Comparison of ENCODE assay signal across 11 cellular contexts in the genomic region with DNA sequence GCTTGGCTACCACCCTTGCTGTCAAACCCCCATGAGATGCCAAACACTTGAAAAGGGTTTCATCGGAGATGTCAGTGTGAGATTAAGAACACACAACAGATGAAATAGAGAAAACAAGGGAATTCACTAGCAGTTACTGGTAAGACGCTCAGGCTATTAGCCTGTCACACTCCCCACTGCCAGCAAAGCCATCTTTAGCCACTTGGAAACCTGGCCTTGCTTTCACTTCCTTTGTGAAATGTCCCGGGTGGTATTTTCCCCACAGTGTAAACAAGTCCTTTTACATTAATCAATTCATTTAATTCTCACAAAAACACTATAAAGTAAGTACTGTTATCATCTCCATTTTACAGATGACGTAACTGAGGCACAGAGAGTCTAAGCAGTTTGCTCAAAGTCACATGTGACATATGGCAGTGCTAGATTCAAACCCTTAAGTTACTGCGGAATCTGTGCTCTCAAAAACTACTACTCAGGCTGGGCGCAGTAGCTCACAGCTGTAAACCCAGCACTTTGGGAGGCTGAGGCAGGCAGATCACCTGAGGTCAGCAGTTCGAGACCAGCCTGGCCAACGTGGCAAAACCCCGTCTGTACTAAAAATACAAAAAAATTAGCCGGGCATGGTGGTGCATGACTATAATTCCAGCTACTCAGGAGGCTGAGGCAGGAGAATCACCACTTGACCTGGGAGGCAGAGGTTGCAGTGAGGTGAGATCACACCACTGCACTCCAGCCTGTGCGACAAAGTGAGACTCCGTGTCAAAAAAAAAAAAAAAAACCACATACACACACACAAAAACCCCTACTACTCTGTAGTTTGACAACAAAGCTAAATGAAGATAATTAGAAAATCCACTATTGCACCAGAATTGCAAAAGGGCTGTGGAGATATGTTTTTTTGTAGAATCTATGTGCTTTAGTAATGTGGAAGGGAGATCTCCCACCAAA. TPM values are rescaled to one million over a fixed set of nuclear protein-coding genes. Genes with fewer than 3 reads are reported as not detected.
DNase-seq lines count a peak whose midpoint lies in the region; ATAC-seq and TF ChIP-seq lines count a peak whose summit lies in the region.
"Had no signal": no experiment of that assay in that cellular context is flagged by ENCODE, and none has a peak within 500 bp of the region (broad histone marks: within the 10 kb centered on the region; RNA-seq: fewer than 3 reads in every experiment).

No MANE protein-coding gene starts in this region.

- H3K4me1 ChIP-seq in mesenchymal stem cell (ENCODE audit: control insufficient read depth, insufficient read depth, low read depth, low read length) (peaks cover 12% of the 10 kb centered on the region), upper lobe of left lung (peaks cover 15 to 31% (median 20%) of the 10 kb centered on the region in 4 donors), gastrocnemius medialis (no peaks in the 10 kb centered on the region)

- 91% methylated on average over 10 of the region's 12 CpGs for WGBS in mesenchymal stem cell
- WGBS in upper lobe of left lung, 2 donors = 72 to 81% methylated on average over 12 of the region's 12 CpGs

- no peak overlapping the region for H3K4ac ChIP-seq in mesenchymal stem cell (ENCODE audit: low read depth in 1 of 2, low read length in 2 of 2)

- H4K91ac ChIP-seq in mesenchymal stem cell (ENCODE audit: low read length) = no peak overlapping the region

- H3K27ac Mint-ChIP-seq in T-cell = peak overlapping the region; percentile 90 to 95

- H2AK5ac ChIP-seq in mesenchymal stem cell (ENCODE audit: low read length, severe bottlenecking) = peak overlapping the region; percentile 80

- H3K27me3 Mint-ChIP-seq in T-cell = no peaks in the 10 kb centered on the region

- in situ Hi-C loops in gastrocnemius medialis (cut with MboI; ENCODE audit: low sequenced_read_pairs in 4 of 4) = loop anchor here in 1 of 4 donors (10.0 kb wide), 1 partner anchor 176 kb away; no protein-coding TSS in a partner anchor

- intact Hi-C loops in gastrocnemius medialis (cut with DNase I; ENCODE audit: low total_unique reads) = no loop called here

- POLR2A ChIA-PET in GM10248 (lab: Yijun Ruan, JAX) (no interaction called here), T-cell (lab: Charles Lee) (no interaction called here)

- no peak overlapping the region for H2BK15ac ChIP-seq in mesenchymal stem cell (ENCODE audit: low read depth, poor library complexity, severe bottlenecking)

- no peak overlapping the region for H3K18ac ChIP-seq in mesenchymal stem cell (ENCODE audit: low read depth in 1 of 2, low read length in 2 of 2)

- H3K9me3 ChIP-seq in mesenchymal stem cell (ENCODE audit: control insufficient read depth, low read length) = no peaks in the 10 kb centered on the region
- H3K9me3 ChIP-seq in upper lobe of left lung = no peaks in the 10 kb centered on the region
- H3K9me3 ChIP-seq in gastrocnemius medialis = no peaks in the 10 kb centered on the region
- H3K9me3 ChIP-seq: sigmoid colon, tibial nerve had no signal

- H3K4me3 ChIP-seq in mesenchymal stem cell (ENCODE audit: insufficient read depth in 1 of 2, low read depth in 1 of 2, low read length in 2 of 2) (no peak overlapping the region), upper lobe of left lung (no peak overlapping the region), gastrocnemius medialis (no peak overlapping the region)
- H3K4me3 ChIP-seq: sigmoid colon, tibial nerve had no signal

- CTCF ChIA-PET in GM10248 (lab: Yijun Ruan, JAX) = interaction anchor here (1.0 to 3.0 kb wide), 4 partner anchors 17 to 165 kb away, joined by 3 to 16 read pairs (median 7); no protein-coding TSS in a partner anchor
- CTCF ChIA-PET in T-cell (lab: Charles Lee) = interaction anchor here (0.6 to 1.2 kb wide), 5 partner anchors 8 to 92 kb away, joined by 3 to 7 read pairs (median 4); no protein-coding TSS in a partner anchor

- ATAC-seq in GM19467 (IDR thresholded peaks at IDR 0.05; ENCODE audit: unreplicated experiment) (peak; percentile 51), T-cell (replicated peaks in 1 of 4) (peak in 1 of 4 experiments; percentile 21), upper lobe of left lung (ENCODE audit: low FRiP score in 2 of 2) (no peak), gastrocnemius medialis (no peak)

- H2BK5ac ChIP-seq in mesenchymal stem cell (ENCODE audit: low read depth, low read length, poor library complexity, severe bottlenecking) = no peak overlapping the region

- no peaks in the 10 kb centered on the region for H3K36me3 Mint-ChIP-seq in T-cell

- DNase-seq in GM10248 (ENCODE audit: extremely low spot score) = peak; percentile 43
- DNase-seq in T-cell = peak in 3 of 34 experiments; percentile 6 to 13 (median 7)
- DNase-seq in mesenchymal stem cell = no peak
- no peak for DNase-seq in upper lobe of left lung
- DNase-seq in kidney tubule cell (ENCODE audit: low spot score) = no peak
- no peak for DNase-seq in gastrocnemius medialis
- no peak for DNase-seq in NCI-H446 treated with DMSO at 0.1 percent for 48 hours (lab: John Stamatoyannopoulos, UW)
- DNase-seq: activated gamma-delta T cell, sigmoid colon had no signal

- no peak for TF ChIP-seq POLR2A in upper lobe of left lung (IDR thresholded peaks at IDR 0.05)
- TF ChIP-seq POLR2A in gastrocnemius medialis (IDR thresholded peaks at IDR 0.05) = no peak

- no peak overlapping the region for H3K27ac ChIP-seq in mesenchymal stem cell (ENCODE audit: low read length, poor library complexity, severe bottlenecking)
- H3K27ac ChIP-seq in upper lobe of left lung = no peak overlapping the region
- H3K27ac ChIP-seq in gastrocnemius medialis = no peak overlapping the region
- H3K27ac ChIP-seq: sigmoid colon, tibial nerve had no signal

- no peak overlapping the region for H2AFZ ChIP-seq in mesenchymal stem cell (ENCODE audit: low read depth, low read length)

- H3K23ac ChIP-seq in mesenchymal stem cell (ENCODE audit: low read length in 2 of 2) = no peak overlapping the region

- TF ChIP-seq CTCF in GM10248 (IDR thresholded peaks at IDR 0.05; ENCODE audit: control extremely low read depth, extremely low read depth, low read depth, missing control alignments) (no peak), upper lobe of left lung (IDR thresholded peaks at IDR 0.05) (no peak), gastrocnemius medialis (IDR thresholded peaks at IDR 0.05 in 4 of 5, conservative IDR thresholded peaks at IDR 0.05 in 1 of 5) (no peak)

- no peak overlapping the region for H3K9ac ChIP-seq in mesenchymal stem cell (ENCODE audit: low read length)

- TF ChIP-seq EP300 in upper lobe of left lung (IDR thresholded peaks at IDR 0.05) = no peak

- no peaks in the 10 kb centered on the region for H3K9me3 Mint-ChIP-seq in T-cell

- H3K36me3 ChIP-seq in mesenchymal stem cell (ENCODE audit: control insufficient read depth in 1 of 2, insufficient read depth in 2 of 2, low read depth in 1 of 2, low read length in 2 of 2) = no peaks in the 10 kb centered on the region
- no peaks in the 10 kb centered on the region for H3K36me3 ChIP-seq in upper lobe of left lung
- H3K36me3 ChIP-seq in gastrocnemius medialis = no peaks in the 10 kb centered on the region
- H3K36me3 ChIP-seq: sigmoid colon, tibial nerve had no signal

- H3K4me3 Mint-ChIP-seq in T-cell = peak overlapping the region in 1 of 3 donors; percentile 71

- H2BK12ac ChIP-seq in mesenchymal stem cell (ENCODE audit: low read length in 2 of 2) = no peak overlapping the region

- no peak overlapping the region for H2BK120ac ChIP-seq in mesenchymal stem cell (ENCODE audit: low read depth, low read length)

- H3K79me1 ChIP-seq in mesenchymal stem cell (replicated peaks; ENCODE audit: low read length, poor library complexity, severe bottlenecking) = no peaks in the 10 kb centered on the region

- no peak overlapping the region for H3K4me2 ChIP-seq in mesenchymal stem cell (ENCODE audit: low read length, poor library complexity, severe bottlenecking)

- H4K8ac ChIP-seq in mesenchymal stem cell (ENCODE audit: low read length) = no peak overlapping the region

- no peak overlapping the region for H3K14ac ChIP-seq in mesenchymal stem cell (ENCODE audit: low read length in 2 of 2)

- no peaks in the 10 kb centered on the region for H3K27me3 ChIP-seq in mesenchymal stem cell (ENCODE audit: control insufficient read depth in 1 of 2, insufficient read depth in 1 of 2, low read length in 2 of 2)
- H3K27me3 ChIP-seq in upper lobe of left lung = no peaks in the 10 kb centered on the region
- no peaks in the 10 kb centered on the region for H3K27me3 ChIP-seq in gastrocnemius medialis
- H3K27me3 ChIP-seq: sigmoid colon, tibial nerve had no signal

- peaks cover 48 to 57% (median 49%) of the 10 kb centered on the region in 3 donors for H3K4me1 Mint-ChIP-seq in T-cell

RNA-seq across cellular contexts. Expression of gene KHDRBS1, which starts 32.6 kb away (rescaled TPM):
- total RNA-seq in T-cell (100 to 1,000 TPM in 3 of 5 donors, 10 to 100 TPM in 2; 98.9 to 115 (median 111) TPM), upper lobe of left lung (100 to 1,000 TPM in 1 of 6 donors, 10 to 100 TPM in 5; 52.4 to 101 (median 91.9) TPM), gastrocnemius medialis (10 to 100 TPM; 19.9 to 50.3 (median 34.6) TPM)
- polyA plus RNA-seq in mesenchymal stem cell (2013, experiment 1 of 2) = 111 TPM
- 113 TPM for polyA plus RNA-seq in mesenchymal stem cell (2013, experiment 2 of 2)

RNA-seq across cellular contexts. Expression of gene PTP4A2, which starts 42.9 kb away (rescaled TPM):
- 100 to 1,000 TPM; 187 to 341 (median 224) TPM for total RNA-seq in T-cell
- 541 TPM for polyA plus RNA-seq in mesenchymal stem cell (2013, experiment 1 of 2)
- polyA plus RNA-seq in mesenchymal stem cell (2013, experiment 2 of 2) = 563 TPM
- 100 to 1,000 TPM in 4 of 6 donors, 10 to 100 TPM in 2; 71.6 to 279 (median 148) TPM for total RNA-seq in upper lobe of left lung
- total RNA-seq in gastrocnemius medialis = 100 to 1,000 TPM; 294 to 522 (median 353) TPM
